Comparison of ENCODE assay signal across 22 cellular contexts in genomic region chr6:162602759-162603158, GRCh38.
A peak's percentile ranks its signal among the peaks of the same experiment; 100 is the strongest.
DNase-seq lines count a peak whose midpoint lies in the region; ATAC-seq, FAIRE-seq and TF ChIP-seq lines count a peak whose summit lies in the region.
"Had no signal": no experiment of that assay in that cellular context is flagged by ENCODE, and none has a peak within 500 bp of the region (broad histone marks: within the 10 kb centered on the region; RNA-seq: fewer than 3 reads in every experiment).

No MANE protein-coding gene starts in this region.

- no peak for TF ChIP-seq POLR2A in GM12891 (IDR thresholded peaks at IDR 0.05; ENCODE audit: low read depth, low read length)

- TF ChIP-seq CTCF in heart right ventricle (IDR thresholded peaks at IDR 0.05) = no peak

- peak in 6 of 8 donors; percentile 40 to 78 (median 57) for ATAC-seq in heart right ventricle
- peak; percentile 75 for ATAC-seq in left ventricle myocardium superior

- intact Hi-C loops in heart right ventricle (cut with DNase I) (no loop called here), cardiac septum (cut with DNase I) (no loop called here), left ventricle myocardium superior (cut with micrococcal nuclease) (no loop called here)

- no peak overlapping the region for H3K27ac ChIP-seq in heart right ventricle
- H3K27ac ChIP-seq: HL-60 had no signal

- no peaks in the 10 kb centered on the region for H3K27me3 ChIP-seq in heart right ventricle
- H3K27me3 ChIP-seq: BE2C had no signal

- no peak overlapping the region for H3K4me3 ChIP-seq in heart right ventricle
- H3K4me3 ChIP-seq: GM23338 had no signal

- no peak for FAIRE-seq in GM12891 (lab: Jason Lieb, UNC)
- FAIRE-seq: G401.6, GM12892, GM18507, H54 had no signal

- 75 to 78% methylated on average over 6 of the region's 6 CpGs for WGBS in heart right ventricle, 2 donors

- H3K36me3 ChIP-seq in heart right ventricle = no peaks in the 10 kb centered on the region
- H3K36me3 ChIP-seq: BE2C had no signal

- no peak for DNase-seq in heart right ventricle
- DNase-seq in cardiac septum (ENCODE audit: low spot score) = no peak
- peak; percentile 20 for DNase-seq in cerebellar cortex (ENCODE audit: low spot score)
- DNase-seq in left ventricle myocardium superior = peak; percentile 24
- no peak for DNase-seq in GM12891 (ENCODE audit: insufficient read length, low spot score)
- DNase-seq in activated gamma-delta T cell (lab: John Stamatoyannopoulos, UW) = no peak
- no peak for DNase-seq in activated CD4-positive, CD25-positive, alpha-beta regulatory T cell (lab: John Stamatoyannopoulos, UW)
- DNase-seq: BE2C; CD4-positive, CD25-positive, alpha-beta regulatory T cell; CD8-positive, alpha-beta memory T cell; COR-L47; DMS 273 treated with DMSO at 0.1 percent for 48 hours; DMS53; DND-41; EL; HCEC 1CT had no signal

- H3K4me1 ChIP-seq in heart right ventricle = peaks cover 0 to 8% (median 0%) of the 10 kb centered on the region in 9 donors
- H3K4me1 ChIP-seq: BE2C had no signal

- H3K9me3 ChIP-seq in heart right ventricle = no peaks in the 10 kb centered on the region
- H3K9me3 ChIP-seq: BE2C had no signal

TF ChIP-seq in GM12891, 5 proteins besides CTCF, POLR2A, EP300 and RAD21:
- no peak for TF ChIP-seq POLR2AphosphoS5 (IDR thresholded peaks at IDR 0.05; ENCODE audit: low read depth, low read length)
- no peak for TF ChIP-seq SPI1 (IDR thresholded peaks at IDR 0.05; ENCODE audit: low read depth, low read length)
- TF ChIP-seq TAF1 (IDR thresholded peaks at IDR 0.05; ENCODE audit: low read depth, low read length) = no peak
- TF ChIP-seq POU2F2 (IDR thresholded peaks at IDR 0.05; ENCODE audit: low read depth, low read length) = no peak
- TF ChIP-seq PAX5 (IDR thresholded peaks at IDR 0.05; ENCODE audit: insufficient read depth, low read length, severe bottlenecking) = no peak
TF ChIP-seq in GM12891: peak in this region for 0.

Comparison
In these comparisons a context has a peak if more than half of its experiments do, and no peak if none do; other contexts are left out.
1. DNase-seq: peak in cerebellar cortex (single experiment) and left ventricle myocardium superior (single experiment); none in heart right ventricle (0 of 2), cardiac septum (single experiment), GM12891 (single experiment), activated gamma-delta T cell (single experiment) and activated CD4-positive, CD25-positive, alpha-beta regulatory T cell (0 of 4).